ENCODE assay signal across 21 cellular contexts in the genomic region with DNA sequence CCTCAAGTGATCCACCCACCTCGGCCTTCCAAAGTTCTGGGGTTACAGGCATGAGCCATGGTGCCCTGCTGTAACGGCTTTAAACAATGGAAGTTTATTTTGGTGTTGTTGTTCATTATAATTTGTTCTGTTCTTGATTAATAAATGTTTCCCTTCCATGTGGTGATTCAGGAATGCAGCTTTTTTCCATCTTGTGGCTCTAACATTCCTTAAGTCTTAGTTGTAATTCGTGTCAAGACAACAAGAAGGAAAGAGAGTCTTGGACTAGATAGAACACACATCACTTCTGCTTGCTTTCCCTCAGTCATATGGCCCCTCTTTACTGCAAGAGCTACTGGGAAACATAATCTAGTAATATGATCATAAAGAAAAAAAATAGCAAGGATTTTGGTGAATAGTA.
"Had no signal": no experiment of that assay in that cellular context is flagged by ENCODE, and none has a peak within 500 bp of the region (broad histone marks: within the 10 kb centered on the region; RNA-seq: fewer than 3 reads in every experiment).

No MANE protein-coding gene starts in this region.

- ATAC-seq: activated CD8-positive, alpha-beta memory T cell treated with anti-CD3 and anti-CD28 coated beads, Interleukin-2, amount 10 ng/mL, durations not matched to agents 7 days and 5 days; activated CD8-positive, alpha-beta T cell treated with anti-CD3 and anti-CD28 coated beads for 36 hours; activated naive CD4-positive, alpha-beta T cell treated with anti-CD3 and anti-CD28 coated beads, Interleukin-2, amount 50 U/mL, for 72 hours; gastroesophageal sphincter; left ventricle myocardium superior; naive thymus-derived CD8-positive, alpha-beta T cell; T-cell had no signal

- H3K27ac ChIP-seq: ascending aorta, coronary artery, epithelial cell of prostate, gastroesophageal sphincter, neural progenitor cell, prostate gland, spleen, VCaP had no signal

- DNase-seq: activated CD4-positive, alpha-beta T cell treated with anti-CD3 and anti-CD28 coated beads, Interleukin-2, amount 10 ng/mL, durations not matched to agents 7 days and 5 days; activated CD4-positive, CD25-positive, alpha-beta regulatory T cell treated with anti-CD3 and anti-CD28 coated beads, Interleukin-2, amount 50 U/mL, for 72 hours; activated CD8-positive, alpha-beta memory T cell treated with anti-CD3 and anti-CD28 coated beads, Interleukin-2, amount 10 ng/mL, durations not matched to agents 7 days and 5 days; activated CD8-positive, alpha-beta T cell treated with anti-CD3 and anti-CD28 coated beads for 36 hours; head of caudate nucleus; hypothalamus; left ventricle myocardium superior; mammary epithelial cell; naive thymus-derived CD8-positive, alpha-beta T cell; spleen; stimulated activated CD4-positive, alpha-beta T cell treated with anti-CD3 and anti-CD28 coated beads, Interleukin-4, amount 100 ng/mL, for 1 hour; stimulated activated naive CD4-positive, alpha-beta T cell treated with Interleukin-2 at 50 U/mL for 16 hours; T-cell had no signal

- H3K4me1 ChIP-seq: ascending aorta, gastroesophageal sphincter, prostate gland, spleen had no signal

- H3K4me3 ChIP-seq: ascending aorta, coronary artery, gastroesophageal sphincter, neural progenitor cell, prostate gland, spleen had no signal

- H3K27me3 ChIP-seq: ascending aorta, gastroesophageal sphincter, neural progenitor cell, spleen had no signal
